Comparison of ENCODE assay signal across 8 cellular contexts in the genomic region with DNA sequence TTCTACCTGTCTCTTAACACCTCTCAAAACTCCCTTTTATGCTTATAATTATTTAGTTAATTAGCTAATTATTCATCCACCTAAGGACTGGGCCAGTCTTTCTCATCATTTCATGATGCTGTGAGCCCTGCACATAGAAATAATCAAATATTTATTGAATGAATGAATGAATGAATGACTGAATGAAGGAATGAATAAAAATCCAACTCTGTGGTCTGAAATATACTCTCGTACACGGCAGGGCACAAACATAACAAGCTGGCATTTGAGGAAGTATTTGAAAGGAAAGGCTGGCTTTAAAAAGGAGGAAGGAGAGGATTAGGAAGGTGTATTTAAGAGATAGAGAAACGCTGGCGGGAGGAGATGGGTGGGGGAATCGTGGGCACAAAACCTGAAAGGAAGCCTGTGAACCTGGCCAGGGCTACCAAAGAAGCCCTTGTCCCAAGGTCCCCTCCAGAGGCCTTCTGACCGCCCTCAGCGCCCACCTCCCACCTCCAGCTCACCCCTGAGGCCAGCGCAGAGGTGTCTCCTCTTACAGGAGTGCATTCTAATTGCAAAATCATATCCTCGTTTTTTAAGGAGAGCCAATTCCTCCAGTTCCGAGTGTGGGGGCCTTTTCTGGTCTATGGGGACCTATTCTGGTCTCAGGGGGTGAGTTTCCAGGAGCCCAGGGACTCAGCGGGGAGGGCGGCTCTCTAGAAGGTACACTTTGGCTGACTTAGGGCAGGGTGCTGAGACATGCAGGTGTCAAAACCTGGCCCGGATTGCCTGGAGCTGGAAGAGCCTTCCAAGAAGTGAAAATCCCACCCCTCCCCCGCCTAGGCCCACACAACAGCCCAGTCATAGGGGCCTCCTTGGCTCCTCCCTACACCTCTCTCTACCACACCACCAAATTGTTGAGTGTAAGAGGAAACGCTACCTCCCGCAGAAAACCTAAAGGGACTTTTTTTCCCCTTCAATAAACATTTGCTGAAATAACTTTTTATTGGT. TPM values are rescaled to one million over a fixed set of nuclear protein-coding genes. Genes with fewer than 3 reads are reported as not detected.
DNase-seq lines count a peak whose midpoint lies in the region; ATAC-seq and TF ChIP-seq lines count a peak whose summit lies in the region.

No MANE protein-coding gene starts in this region.

- H3K36me3 ChIP-seq in left ventricle myocardium inferior (no peaks in the 10 kb centered on the region), ascending aorta (no peaks in the 10 kb centered on the region)

- intact Hi-C loops in left ventricle myocardium inferior (cut with micrococcal nuclease) (no loop called here), ascending aorta (cut with DNase I) (no loop called here)

- no peak for TF ChIP-seq POLR2A in GM18505 (IDR thresholded peaks at IDR 0.05; ENCODE audit: borderline replicate concordance, extremely low read depth, insufficient read depth, insufficient read length)

- peak overlapping the region; percentile 34 for H3K4me3 ChIP-seq in left ventricle myocardium inferior
- no peak overlapping the region for H3K4me3 ChIP-seq in ascending aorta

- H3K9me3 ChIP-seq in left ventricle myocardium inferior (replicated peaks) (peaks cover 5% of the 10 kb centered on the region), ascending aorta (no peaks in the 10 kb centered on the region)

- no peaks in the 10 kb centered on the region for H3K27me3 ChIP-seq in left ventricle myocardium inferior (ENCODE audit: low read depth)
- no peaks in the 10 kb centered on the region for H3K27me3 ChIP-seq in ascending aorta

- no peak for TF ChIP-seq CTCF in left ventricle myocardium inferior (IDR thresholded peaks at IDR 0.05; ENCODE audit: borderline replicate concordance)
- TF ChIP-seq CTCF in ascending aorta (IDR thresholded peaks at IDR 0.05) = no peak

- ATAC-seq in GM18505 (IDR thresholded peaks at IDR 0.05; ENCODE audit: unreplicated experiment) = peak; percentile 87
- ATAC-seq in HG02981 (IDR thresholded peaks at IDR 0.05; ENCODE audit: unreplicated experiment) = peak; percentile 61
- no peak for ATAC-seq in GM19328 (IDR thresholded peaks at IDR 0.05; ENCODE audit: unreplicated experiment)

- H3K27ac ChIP-seq in left ventricle myocardium inferior (replicated peaks) (peak overlapping the region; percentile 44), ascending aorta (no peak overlapping the region)

- peaks cover 46% of the 10 kb centered on the region for H3K4me1 ChIP-seq in left ventricle myocardium inferior
- H3K4me1 ChIP-seq in ascending aorta = no peaks in the 10 kb centered on the region

- DNase-seq in UCSD-AML1 (lab: John Stamatoyannopoulos, UW; ENCODE audit: unreplicated experiment) (peak; percentile 63), left ventricle myocardium inferior (no peak), HCEC 1CT (no peak), ascending aorta (ENCODE audit: low spot score in 2 of 2) (no peak)
- peak; percentile 28 for DNase-seq in stimulated activated CD4-positive, alpha-beta T cell treated with anti-CD3 and anti-CD28 coated beads, Interleukin-2, amount 100 ng/mL, for 4 hours (ENCODE audit: low read depth)

RNA-seq across cellular contexts. Expression of a gene that starts 8.7 kb away (rescaled TPM):
- total RNA-seq in left ventricle myocardium inferior (21.9 TPM), ascending aorta (213 TPM)

Comparison
In these comparisons a context has a peak if more than half of its experiments do, and no peak if none do; other contexts are left out.
1. DNase-seq: peak in UCSD-AML1 (single experiment) and stimulated activated CD4-positive, alpha-beta T cell treated with anti-CD3 and anti-CD28 coated beads, Interleukin-2, amount 100 ng/mL, for 4 hours (single experiment); none in left ventricle myocardium inferior (single experiment), HCEC 1CT (single experiment) and ascending aorta (0 of 2).